1 cellular context compared by ENCODE assay signal in genomic region chr5:150319484-150319790, GRCh38.
TF ChIP-seq lines count a peak whose summit lies in the region.

No MANE protein-coding gene starts in this region.

TF ChIP-seq in GM23338, 12 proteins besides CTCF, POLR2A, EP300 and RAD21 (continued from another document):
- TF ChIP-seq ZNF462 (CRISPR knock-in tag; IDR thresholded peaks at IDR 0.05) (no peak), REST (IDR thresholded peaks at IDR 0.05; ENCODE audit: unreplicated experiment) (no peak), ZNF331 (CRISPR knock-in tag; IDR thresholded peaks at IDR 0.05; ENCODE audit: low read depth) (no peak), JUNB (IDR thresholded peaks at IDR 0.05; ENCODE audit: unreplicated experiment) (no peak), NANOG (IDR thresholded peaks at IDR 0.05; ENCODE audit: borderline replicate concordance) (no peak), CREB1 (CRISPR knock-in tag; IDR thresholded peaks at IDR 0.05; ENCODE audit: low read depth) (no peak), ZNF114 (CRISPR knock-in tag; IDR thresholded peaks at IDR 0.05) (no peak), STAT1 (IDR thresholded peaks at IDR 0.05; ENCODE audit: unreplicated experiment) (no peak)
- TF ChIP-seq, protein P1, sequence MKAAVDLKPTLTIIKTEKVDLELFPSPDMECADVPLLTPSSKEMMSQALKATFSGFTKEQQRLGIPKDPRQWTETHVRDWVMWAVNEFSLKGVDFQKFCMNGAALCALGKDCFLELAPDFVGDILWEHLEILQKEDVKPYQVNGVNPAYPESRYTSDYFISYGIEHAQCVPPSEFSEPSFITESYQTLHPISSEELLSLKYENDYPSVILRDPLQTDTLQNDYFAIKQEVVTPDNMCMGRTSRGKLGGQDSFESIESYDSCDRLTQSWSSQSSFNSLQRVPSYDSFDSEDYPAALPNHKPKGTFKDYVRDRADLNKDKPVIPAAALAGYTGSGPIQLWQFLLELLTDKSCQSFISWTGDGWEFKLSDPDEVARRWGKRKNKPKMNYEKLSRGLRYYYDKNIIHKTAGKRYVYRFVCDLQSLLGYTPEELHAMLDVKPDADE (IDR thresholded peaks at IDR 0.05), result no peak
TF ChIP-seq in GM23338: peak in this region for 0.
